In genomic region chr3:107697348-107697747, GRCh38 we compare ENCODE assay signal across 8 cellular contexts.
DNase-seq lines count a peak whose midpoint lies in the region; ATAC-seq and TF ChIP-seq lines count a peak whose summit lies in the region.
"Not testable (repeated sequence)": the region's sequence is repeated elsewhere in the genome, so short reads cannot be mapped to it uniquely, and the experiment has no call there.

No MANE protein-coding gene starts in this region.

- H3K36me3 Mint-ChIP-seq in activated B cell treated with CpG ODN at 0.5 μM for 24 hours (ENCODE audit: low read depth); activated naive CD8-positive, alpha-beta T cell treated with anti-CD3 and anti-CD28 coated beads, Interleukin-2, amount 10 ng/mL, durations not matched to agents 7 days and 5 days; endodermal cell (ENCODE audit: low read depth): not testable (repeated sequence)
- H3K36me3 Mint-ChIP-seq in nephron (ENCODE audit: low read depth), result peaks cover 14% of the 10 kb centered on the region

- not testable (repeated sequence) for H3K27me3 Mint-ChIP-seq in activated B cell treated with CpG ODN at 0.5 μM for 24 hours; activated naive CD8-positive, alpha-beta T cell treated with anti-CD3 and anti-CD28 coated beads, Interleukin-2, amount 10 ng/mL, durations not matched to agents 7 days and 5 days; endodermal cell (ENCODE audit: insufficient read depth); nephron (ENCODE audit: low read depth); stimulated activated naive CD8-positive, alpha-beta T cell treated with anti-CD3 and anti-CD28 coated beads, Interleukin-15, amount 100 ng/mL, for 72 hours

- 33% methylated on average over 1 of the region's 6 CpGs; no CpG with 5 or more reads in 1 of the 2 experiments for WGBS in endodermal cell (ENCODE audit: insufficient coverage in 1 of 2, insufficient read length in 1 of 2), 2 experiments

- not testable (repeated sequence) for DNase-seq in activated B cell treated with CpG ODN at 0.5 μM for 24 hours; activated naive CD8-positive, alpha-beta T cell treated with anti-CD3 and anti-CD28 coated beads, Interleukin-2, amount 10 ng/mL, durations not matched to agents 7 days and 5 days; endodermal cell; stimulated activated naive CD8-positive, alpha-beta T cell treated with anti-CD3 and anti-CD28 coated beads, Interleukin-15, amount 100 ng/mL, for 72 hours

- peak overlapping the region in 2 of 11 experiments; percentile 52 to 65; a peak in 3 of 22 replicates for H3K27ac ChIP-seq in BLaER1 treated with 17β-estradiol and CSF1 and Interleukin-3, amounts not matched to agents 10 nM and 100 nM
- H3K27ac ChIP-seq in HUES6 (ENCODE audit: low read depth, low read length); endodermal cell (ENCODE audit: low read depth, low read length); iPS-18a (ENCODE audit: low read length): not testable (repeated sequence)

- not testable (repeated sequence) for H3K27me3 ChIP-seq in BLaER1 treated with 17β-estradiol and CSF1 and Interleukin-3, amounts not matched to agents 10 nM and 100 nM; HUES6 (ENCODE audit: control insufficient read depth, insufficient read depth, low read length); endodermal cell (ENCODE audit: control insufficient read depth, insufficient read depth, low read length, poor library complexity, severe bottlenecking); iPS-18a (ENCODE audit: control insufficient read depth, insufficient read depth, low read length)

- peak overlapping the region in 2 of 11 experiments; percentile 38 to 61; a peak in 4 of 22 replicates for H3K9ac ChIP-seq in BLaER1 treated with 17β-estradiol and CSF1 and Interleukin-3, amounts not matched to agents 10 nM and 100 nM
- H3K9ac ChIP-seq in HUES6 (ENCODE audit: low read length); endodermal cell (ENCODE audit: extremely low read depth, low read length, poor library complexity, severe bottlenecking): not testable (repeated sequence)
- peak overlapping the region; percentile 70 for H3K9ac ChIP-seq in iPS-18a (ENCODE audit: low read length)

- H3K9me3 Mint-ChIP-seq in activated B cell treated with CpG ODN at 0.5 μM for 24 hours; activated naive CD8-positive, alpha-beta T cell treated with anti-CD3 and anti-CD28 coated beads, Interleukin-2, amount 10 ng/mL, durations not matched to agents 7 days and 5 days; nephron; stimulated activated naive CD8-positive, alpha-beta T cell treated with anti-CD3 and anti-CD28 coated beads, Interleukin-15, amount 100 ng/mL, for 72 hours: not testable (repeated sequence)
- peaks cover 16% of the 10 kb centered on the region for H3K9me3 Mint-ChIP-seq in endodermal cell

- H3K4me1 Mint-ChIP-seq in activated B cell treated with CpG ODN at 0.5 μM for 24 hours (peaks cover 20% of the 10 kb centered on the region), nephron (peaks cover 11% of the 10 kb centered on the region)
- not testable (repeated sequence) for H3K4me1 Mint-ChIP-seq in activated naive CD8-positive, alpha-beta T cell treated with anti-CD3 and anti-CD28 coated beads, Interleukin-2, amount 10 ng/mL, durations not matched to agents 7 days and 5 days; endodermal cell
- peaks cover 23% of the 10 kb centered on the region for H3K4me1 Mint-ChIP-seq in stimulated activated naive CD8-positive, alpha-beta T cell treated with anti-CD3 and anti-CD28 coated beads, Interleukin-15, amount 100 ng/mL, for 72 hours

- not testable (repeated sequence) for H4K20me1 ChIP-seq in BLaER1 treated with 17β-estradiol and CSF1 and Interleukin-3, amounts not matched to agents 10 nM and 100 nM

- H3K4me2 ChIP-seq in BLaER1 treated with 17β-estradiol and CSF1 and Interleukin-3, amounts not matched to agents 10 nM and 100 nM, result peak overlapping the region in 6 of 11 experiments; percentile 5 to 48 (median 28); a peak in 5 of 22 replicates

- H3K4me3 Mint-ChIP-seq in activated B cell treated with CpG ODN at 0.5 μM for 24 hours (peak overlapping the region; percentile 75), endodermal cell (peak overlapping the region; percentile 61), nephron (peak overlapping the region; percentile 82 to 85 (median 83))
- peak overlapping the region; percentile 30 for H3K4me3 Mint-ChIP-seq in activated naive CD8-positive, alpha-beta T cell treated with anti-CD3 and anti-CD28 coated beads, Interleukin-2, amount 10 ng/mL, durations not matched to agents 7 days and 5 days
- H3K4me3 Mint-ChIP-seq in stimulated activated naive CD8-positive, alpha-beta T cell treated with anti-CD3 and anti-CD28 coated beads, Interleukin-15, amount 100 ng/mL, for 72 hours, result peak overlapping the region; percentile 9 to 68

- POLR2A ChIA-PET in activated B cell treated with CpG ODN at 0.5 μM for 24 hours (lab: Charles Lee); activated naive CD8-positive, alpha-beta T cell treated with anti-CD3 and anti-CD28 coated beads, Interleukin-2, amount 10 ng/mL, durations not matched to agents 7 days and 5 days (lab: Charles Lee): not testable (repeated sequence)

- H3K4me1 ChIP-seq in BLaER1 treated with 17β-estradiol and CSF1 and Interleukin-3, amounts not matched to agents 10 nM and 100 nM; HUES6 (ENCODE audit: control insufficient read depth, insufficient read depth, low read length); endodermal cell (ENCODE audit: control insufficient read depth, insufficient read depth, low read length); iPS-18a (ENCODE audit: control insufficient read depth, low read depth, low read length): not testable (repeated sequence)

- H3K27ac Mint-ChIP-seq in activated B cell treated with CpG ODN at 0.5 μM for 24 hours; activated naive CD8-positive, alpha-beta T cell treated with anti-CD3 and anti-CD28 coated beads, Interleukin-2, amount 10 ng/mL, durations not matched to agents 7 days and 5 days; endodermal cell: not testable (repeated sequence)
- peak overlapping the region in 1 of 3 experiments; percentile 78 for H3K27ac Mint-ChIP-seq in nephron
- peak overlapping the region in 1 of 2 donors; percentile 81 for H3K27ac Mint-ChIP-seq in stimulated activated naive CD8-positive, alpha-beta T cell treated with anti-CD3 and anti-CD28 coated beads, Interleukin-15, amount 100 ng/mL, for 72 hours

- ATAC-seq in activated B cell treated with CpG ODN at 0.5 μM for 24 hours (ENCODE audit: low read depth); activated naive CD8-positive, alpha-beta T cell treated with anti-CD3 and anti-CD28 coated beads, Interleukin-2, amount 10 ng/mL, durations not matched to agents 7 days and 5 days (ENCODE audit: low read depth); stimulated activated naive CD8-positive, alpha-beta T cell treated with anti-CD3 and anti-CD28 coated beads, Interleukin-15, amount 100 ng/mL, for 72 hours: not testable (repeated sequence)

- TF ChIP-seq CTCF in activated B cell treated with CpG ODN at 0.5 μM for 24 hours (IDR thresholded peaks at IDR 0.05); endodermal cell (conservative IDR thresholded peaks at IDR 0.05); nephron (IDR thresholded peaks at IDR 0.05; ENCODE audit: unreplicated experiment in 3 of 3): not testable (repeated sequence)

- H3K36me3 ChIP-seq in BLaER1 treated with 17β-estradiol and CSF1 and Interleukin-3, amounts not matched to agents 10 nM and 100 nM; HUES6 (ENCODE audit: control insufficient read depth, insufficient read depth, low read length); endodermal cell (ENCODE audit: control insufficient read depth, insufficient read depth, low read length); iPS-18a (ENCODE audit: control insufficient read depth, low read depth, low read length): not testable (repeated sequence)

- intact Hi-C loops in activated B cell treated with CpG ODN at 0.5 μM for 24 hours (cut with micrococcal nuclease), result not testable (repeated sequence)

- CTCF ChIA-PET in activated B cell treated with CpG ODN at 0.5 μM for 24 hours (lab: Charles Lee), result not testable (repeated sequence)

- H3K9me3 ChIP-seq in BLaER1 treated with 17β-estradiol and CSF1 and Interleukin-3, amounts not matched to agents 10 nM and 100 nM (replicated peaks in 1 of 11); HUES6 (ENCODE audit: control insufficient read depth, insufficient read depth, low read depth, low read length); endodermal cell (ENCODE audit: control insufficient read depth, low read length); iPS-18a (ENCODE audit: control insufficient read depth, low read depth, low read length): not testable (repeated sequence)

- H3K4me3 ChIP-seq in BLaER1 treated with 17β-estradiol and CSF1 and Interleukin-3, amounts not matched to agents 10 nM and 100 nM, result peak overlapping the region in 9 of 10 experiments; percentile 37 to 62 (median 53); a peak in 15 of 20 replicates
- H3K4me3 ChIP-seq in HUES6 (ENCODE audit: low read depth, low read length) (peak overlapping the region; percentile 63), iPS-18a (ENCODE audit: low read length) (peak overlapping the region; percentile 66)
- H3K4me3 ChIP-seq in endodermal cell (ENCODE audit: low read length), result not testable (repeated sequence)

Comparison
In these comparisons a context has a peak if more than half of its experiments do, and no peak if none do; other contexts are left out.
1. H3K4me3 Mint-ChIP-seq: peak in every context shown above with its lines; median percentile 83 in nephron; 75 in activated B cell treated with CpG ODN at 0.5 μM for 24 hours; 61 in endodermal cell; 38 in stimulated activated naive CD8-positive, alpha-beta T cell treated with anti-CD3 and anti-CD28 coated beads, Interleukin-15, amount 100 ng/mL, for 72 hours; 30 in activated naive CD8-positive, alpha-beta T cell treated with anti-CD3 and anti-CD28 coated beads, Interleukin-2, amount 10 ng/mL, durations not matched to agents 7 days and 5 days.